ENCODE assay signal across 1 cellular context in the genomic region with DNA sequence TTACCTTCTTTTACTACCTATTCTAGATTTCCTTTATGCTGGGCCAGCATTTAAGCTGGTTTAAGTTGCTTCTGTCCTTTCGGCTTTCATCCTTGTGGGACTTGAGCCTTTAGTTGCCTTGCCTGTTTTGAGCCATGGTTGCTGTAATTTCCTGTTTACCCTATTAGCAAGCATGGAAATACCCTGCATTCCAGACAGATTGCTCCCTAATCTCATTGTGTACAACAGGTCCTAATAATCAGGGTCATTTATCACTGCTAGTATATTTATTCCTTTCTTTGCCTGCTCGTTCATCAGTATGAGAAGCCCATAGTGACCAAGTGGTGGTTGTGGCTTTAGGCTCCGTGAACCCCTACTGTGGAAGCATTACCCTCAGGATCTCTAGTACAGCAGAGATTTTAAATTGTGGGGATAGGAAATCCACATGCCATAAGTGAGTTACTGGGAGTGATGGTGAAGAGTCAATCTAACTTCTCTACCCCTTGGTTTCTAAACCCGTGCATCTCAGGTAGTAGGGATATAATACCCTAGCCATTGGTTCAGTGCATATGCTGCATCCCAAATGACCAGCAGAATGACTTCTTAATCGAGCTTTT.
TF ChIP-seq lines count a peak whose summit lies in the region.

No MANE protein-coding gene starts in this region.

TF ChIP-seq in HepG2, 621 proteins besides CTCF, POLR2A, EP300 and RAD21:
- TF ChIP-seq, protein P1, sequence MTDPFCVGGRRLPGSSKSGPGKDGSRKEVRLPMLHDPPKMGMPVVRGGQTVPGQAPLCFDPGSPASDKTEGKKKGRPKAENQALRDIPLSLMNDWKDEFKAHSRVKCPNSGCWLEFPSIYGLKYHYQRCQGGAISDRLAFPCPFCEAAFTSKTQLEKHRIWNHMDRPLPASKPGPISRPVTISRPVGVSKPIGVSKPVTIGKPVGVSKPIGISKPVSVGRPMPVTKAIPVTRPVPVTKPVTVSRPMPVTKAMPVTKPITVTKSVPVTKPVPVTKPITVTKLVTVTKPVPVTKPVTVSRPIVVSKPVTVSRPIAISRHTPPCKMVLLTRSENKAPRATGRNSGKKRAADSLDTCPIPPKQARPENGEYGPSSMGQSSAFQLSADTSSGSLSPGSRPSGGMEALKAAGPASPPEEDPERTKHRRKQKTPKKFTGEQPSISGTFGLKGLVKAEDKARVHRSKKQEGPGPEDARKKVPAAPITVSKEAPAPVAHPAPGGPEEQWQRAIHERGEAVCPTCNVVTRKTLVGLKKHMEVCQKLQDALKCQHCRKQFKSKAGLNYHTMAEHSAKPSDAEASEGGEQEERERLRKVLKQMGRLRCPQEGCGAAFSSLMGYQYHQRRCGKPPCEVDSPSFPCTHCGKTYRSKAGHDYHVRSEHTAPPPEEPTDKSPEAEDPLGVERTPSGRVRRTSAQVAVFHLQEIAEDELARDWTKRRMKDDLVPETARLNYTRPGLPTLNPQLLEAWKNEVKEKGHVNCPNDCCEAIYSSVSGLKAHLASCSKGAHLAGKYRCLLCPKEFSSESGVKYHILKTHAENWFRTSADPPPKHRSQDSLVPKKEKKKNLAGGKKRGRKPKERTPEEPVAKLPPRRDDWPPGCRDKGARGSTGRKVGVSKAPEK (CRISPR knock-in tag; IDR thresholded peaks at IDR 0.05; ENCODE audit: borderline replicate concordance): no peak
- 0 out of 2 replicates have a peak, but pooled peaks have one; percentile 12 for TF ChIP-seq FOSL2 (CRISPR knock-in tag; IDR thresholded peaks at IDR 0.05)
- no peak for TF ChIP-seq CREB1 (IDR thresholded peaks at IDR 0.05)
- TF ChIP-seq CREB1 (CRISPR knock-in tag; IDR thresholded peaks at IDR 0.05): 0 out of 2 replicates have a peak, but pooled peaks have one; percentile 19
